ENCODE assay signal across 20 cellular contexts in the genomic region with DNA sequence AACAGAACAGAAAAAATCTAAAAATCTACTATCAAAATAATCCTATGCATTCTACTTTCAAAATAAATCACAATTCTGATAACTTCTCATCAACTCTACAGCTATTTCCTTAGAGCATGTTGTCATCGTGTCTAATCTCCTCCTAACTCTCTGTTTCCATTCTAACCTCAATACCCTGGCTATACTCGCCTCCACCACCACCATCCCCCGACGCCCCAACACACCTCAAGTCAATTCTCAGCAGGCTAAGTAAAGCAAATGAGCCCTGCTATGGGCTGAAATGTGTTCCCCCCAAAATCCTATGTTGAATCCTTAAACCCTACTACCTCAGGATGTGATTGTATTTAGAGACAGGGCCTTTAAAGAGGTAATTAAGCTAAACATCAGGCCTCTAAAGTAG. TPM values are rescaled to one million over a fixed set of nuclear protein-coding genes. Genes with fewer than 3 reads are reported as not detected.
DNase-seq lines count a peak whose midpoint lies in the region; ATAC-seq and TF ChIP-seq lines count a peak whose summit lies in the region.
"Had no signal": no experiment of that assay in that cellular context is flagged by ENCODE, and none has a peak within 500 bp of the region (broad histone marks: within the 10 kb centered on the region; RNA-seq: fewer than 3 reads in every experiment).

No MANE protein-coding gene starts in this region.

- no peaks in the 10 kb centered on the region for H3K27me3 Mint-ChIP-seq in WTC11 (ENCODE audit: low read depth)
- H3K27me3 Mint-ChIP-seq: naive B cell had no signal

- peak overlapping the region; percentile 48 for H3K27ac Mint-ChIP-seq in WTC11

- H3K4me3 Mint-ChIP-seq in WTC11 = no peak overlapping the region

- no peaks in the 10 kb centered on the region for H3K9me3 ChIP-seq in SK-N-SH
- H3K9me3 ChIP-seq: gastrocnemius medialis, thoracic aorta had no signal

- no peak for ATAC-seq in SK-N-SH treated with all-trans-retinoic acid at 6 μM for 48 hours
- ATAC-seq in WTC11 = peak; percentile 74
- no peak for ATAC-seq in left lobe of liver
- ATAC-seq: gastrocnemius medialis, PC-3 had no signal

- no peak overlapping the region for H3K27ac ChIP-seq in SK-N-SH (ENCODE audit: low read depth in 2 of 2, low read length in 1 of 2)
- no peak overlapping the region for H3K27ac ChIP-seq in mesendoderm (ENCODE audit: low read depth, low read length)
- H3K27ac ChIP-seq: C4-2B, gastrocnemius medialis, thoracic aorta had no signal

- no peaks in the 10 kb centered on the region for H3K9me2 ChIP-seq in SK-N-SH

- H3K4me3 ChIP-seq in SK-N-SH (ENCODE audit: low read depth in 2 of 2, low read length in 1 of 2) = no peak overlapping the region
- H3K4me3 ChIP-seq in mesendoderm (ENCODE audit: low read length) = no peak overlapping the region
- H3K4me3 ChIP-seq: gastrocnemius medialis, lung, MG63, thoracic aorta had no signal

- peaks cover 4% of the 10 kb centered on the region for H3K79me1 ChIP-seq in mesendoderm (ENCODE audit: low read length)

- H3K4me1 ChIP-seq in SK-N-SH (ENCODE audit: control insufficient read depth in 1 of 2, insufficient read depth in 2 of 2, low read depth in 1 of 2, low read length in 1 of 2) = peaks cover 0 to 34% of the 10 kb centered on the region in 2 experiments; a peak in 2 of 4 replicates
- H3K4me1 ChIP-seq in mesendoderm (ENCODE audit: control insufficient read depth, low read depth, low read length) = peaks cover 5% of the 10 kb centered on the region

- H3K23ac ChIP-seq in mesendoderm (ENCODE audit: low read length) = no peak overlapping the region

- no peak overlapping the region for H2BK5ac ChIP-seq in mesendoderm (ENCODE audit: low read length)

- TF ChIP-seq EP300 in SK-N-SH (IDR thresholded peaks at IDR 0.05; ENCODE audit: borderline replicate concordance in 1 of 2, low read depth in 1 of 2, low read length in 1 of 2) = no peak

- WGBS in SK-N-SH (ENCODE audit: low lambda C conversion rate) = 93% methylated on average over 4 of the region's 4 CpGs
- no CpG with 5 or more reads among the region's 4 CpGs for WGBS in mesendoderm (ENCODE audit: extremely low coverage, insufficient coverage, low lambda C conversion rate)

- no peaks in the 10 kb centered on the region for H3K27me3 ChIP-seq in SK-N-SH (ENCODE audit: insufficient read depth)
- no peaks in the 10 kb centered on the region for H3K27me3 ChIP-seq in mesendoderm (ENCODE audit: insufficient read depth, low read length, poor library complexity)
- H3K27me3 ChIP-seq: gastrocnemius medialis, MG63 had no signal

- H3K9ac ChIP-seq in SK-N-SH = no peak overlapping the region
- no peak overlapping the region for H3K9ac ChIP-seq in mesendoderm (ENCODE audit: low read length)

- DNase-seq in SK-N-SH = peak; percentile 10
- DNase-seq in GM10266 (ENCODE audit: extremely low spot score) = peak; percentile 62
- no peak for DNase-seq in WTC11 (ENCODE audit: low spot score)
- peak; percentile 32 for DNase-seq in mesendoderm
- no peak for DNase-seq in left lobe of liver (ENCODE audit: low spot score)
- DNase-seq in activated CD4-positive, CD25-positive, alpha-beta regulatory T cell treated with anti-CD3 and anti-CD28 coated beads, Interleukin-2, amount 50 U/mL, for 72 hours = no peak
- DNase-seq in stimulated activated naive CD4-positive, alpha-beta T cell (lab: John Stamatoyannopoulos, UW) = no peak
- DNase-seq: amniotic stem cell, DMS53, gastrocnemius medialis, MG63, naive B cell, NCI-H1930, NCI-H524, PC-3, small intestine had no signal

- H3K56ac ChIP-seq in mesendoderm (ENCODE audit: low read length) = peak overlapping the region; percentile 56

- peaks cover 18% of the 10 kb centered on the region for H3K36me3 Mint-ChIP-seq in WTC11

- H3K4me2 ChIP-seq in SK-N-SH (no peak overlapping the region), mesendoderm (ENCODE audit: low read length) (no peak overlapping the region)

- peaks cover 29% of the 10 kb centered on the region for H3K4me1 Mint-ChIP-seq in WTC11

- H4K5ac ChIP-seq in mesendoderm (ENCODE audit: low read length) = peak overlapping the region; percentile 56

- POLR2A ChIA-PET in SK-N-SH (lab: Yijun Ruan, JAX) = no interaction called here
- POLR2A ChIA-PET in WTC11 (lab: Charles Lee) = interaction anchor here (0.5 kb wide), 1 partner anchor 17 kb away, joined by 4 read pairs; no protein-coding TSS in a partner anchor

- peaks cover 9% of the 10 kb centered on the region for H3F3A ChIP-seq in SK-N-SH (replicated peaks; ENCODE audit: insufficient read depth)

- H2AFZ ChIP-seq in SK-N-SH (ENCODE audit: low read depth) = no peak overlapping the region

- H2BK120ac ChIP-seq in mesendoderm (ENCODE audit: low read depth, low read length) = no peak overlapping the region

- CTCF ChIA-PET in SK-N-SH (lab: Yijun Ruan, JAX) (interaction anchor here (1.6 kb wide), 1 partner anchor 16 kb away, joined by 3 read pairs; no protein-coding TSS in a partner anchor), WTC11 (lab: Charles Lee) (interaction anchor here (0.7 kb wide), 1 partner anchor 36 kb away, joined by 3 read pairs; no protein-coding TSS in a partner anchor)

- H3K9me3 Mint-ChIP-seq in WTC11 = peaks cover 10% of the 10 kb centered on the region
- H3K9me3 Mint-ChIP-seq: naive B cell had no signal

- H3K36me3 ChIP-seq in SK-N-SH (replicated peaks in 1 of 2; ENCODE audit: control insufficient read depth in 1 of 2, insufficient read depth in 2 of 2, low read length in 1 of 2) (peaks cover 3 to 19% of the 10 kb centered on the region in 2 experiments), mesendoderm (ENCODE audit: control insufficient read depth, insufficient read depth, low read length) (no peaks in the 10 kb centered on the region)

- no peak for TF ChIP-seq CTCF in SK-N-SH (IDR thresholded peaks at IDR 0.05)
- no peak for TF ChIP-seq CTCF in GM10266 (IDR thresholded peaks at IDR 0.05; ENCODE audit: control insufficient read depth, insufficient read depth, low read depth, missing control alignments)
- TF ChIP-seq CTCF in WTC11 (IDR thresholded peaks at IDR 0.05) = no peak

- no peak overlapping the region for H2AK5ac ChIP-seq in mesendoderm (ENCODE audit: low read length)

- H3K18ac ChIP-seq in mesendoderm (ENCODE audit: low read length) = no peak overlapping the region

- H3K4ac ChIP-seq in mesendoderm (ENCODE audit: low read depth, low read length) = no peak overlapping the region

- H4K20me1 ChIP-seq in SK-N-SH (ENCODE audit: insufficient read depth) = 0 out of 2 replicates have a peak, but pooled peaks cover 17% of the 10 kb centered on the region

- no peak for TF ChIP-seq RAD21 in SK-N-SH (IDR thresholded peaks at IDR 0.05; ENCODE audit: low read length)

- H3K79me2 ChIP-seq in SK-N-SH (ENCODE audit: insufficient read depth) (peaks cover 83% of the 10 kb centered on the region), mesendoderm (ENCODE audit: control insufficient read depth, insufficient read depth, low read length) (peaks cover 7% of the 10 kb centered on the region)

- H2BK15ac ChIP-seq in mesendoderm (replicated peaks; ENCODE audit: low read depth) = no peak overlapping the region

- H4K8ac ChIP-seq in mesendoderm (ENCODE audit: low read depth, low read length) = no peak overlapping the region

TF ChIP-seq in SK-N-SH, 30 proteins besides CTCF, POLR2A, EP300 and RAD21 (continues in another document):
- no peak for TF ChIP-seq USF1 (IDR thresholded peaks at IDR 0.05; ENCODE audit: borderline replicate concordance, low read depth)

TF ChIP-seq in SK-N-SH treated with all-trans-retinoic acid at 6 μM for 48 hours, 23 proteins besides CTCF, POLR2A, EP300 and RAD21 (continues in another document):
- TF ChIP-seq PPARA (CRISPR knock-in tag; IDR thresholded peaks at IDR 0.05; ENCODE audit: borderline replicate concordance) (no peak), RARB (CRISPR knock-in tag; IDR thresholded peaks at IDR 0.05) (no peak)
- TF ChIP-seq, protein P1, sequence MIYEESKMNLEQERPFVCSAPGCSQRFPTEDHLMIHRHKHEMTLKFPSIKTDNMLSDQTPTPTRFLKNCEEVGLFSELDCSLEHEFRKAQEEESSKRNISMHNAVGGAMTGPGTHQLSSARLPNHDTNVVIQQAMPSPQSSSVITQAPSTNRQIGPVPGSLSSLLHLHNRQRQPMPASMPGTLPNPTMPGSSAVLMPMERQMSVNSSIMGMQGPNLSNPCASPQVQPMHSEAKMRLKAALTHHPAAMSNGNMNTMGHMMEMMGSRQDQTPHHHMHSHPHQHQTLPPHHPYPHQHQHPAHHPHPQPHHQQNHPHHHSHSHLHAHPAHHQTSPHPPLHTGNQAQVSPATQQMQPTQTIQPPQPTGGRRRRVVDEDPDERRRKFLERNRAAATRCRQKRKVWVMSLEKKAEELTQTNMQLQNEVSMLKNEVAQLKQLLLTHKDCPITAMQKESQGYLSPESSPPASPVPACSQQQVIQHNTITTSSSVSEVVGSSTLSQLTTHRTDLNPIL (CRISPR knock-in tag; IDR thresholded peaks at IDR 0.05; ENCODE audit: low read depth) = no peak

TF ChIP-seq in WTC11, 78 proteins besides CTCF, POLR2A, EP300 and RAD21 (continues in another document):
- TF ChIP-seq, protein P2, sequence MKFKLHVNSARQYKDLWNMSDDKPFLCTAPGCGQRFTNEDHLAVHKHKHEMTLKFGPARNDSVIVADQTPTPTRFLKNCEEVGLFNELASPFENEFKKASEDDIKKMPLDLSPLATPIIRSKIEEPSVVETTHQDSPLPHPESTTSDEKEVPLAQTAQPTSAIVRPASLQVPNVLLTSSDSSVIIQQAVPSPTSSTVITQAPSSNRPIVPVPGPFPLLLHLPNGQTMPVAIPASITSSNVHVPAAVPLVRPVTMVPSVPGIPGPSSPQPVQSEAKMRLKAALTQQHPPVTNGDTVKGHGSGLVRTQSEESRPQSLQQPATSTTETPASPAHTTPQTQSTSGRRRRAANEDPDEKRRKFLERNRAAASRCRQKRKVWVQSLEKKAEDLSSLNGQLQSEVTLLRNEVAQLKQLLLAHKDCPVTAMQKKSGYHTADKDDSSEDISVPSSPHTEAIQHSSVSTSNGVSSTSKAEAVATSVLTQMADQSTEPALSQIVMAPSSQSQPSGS (CRISPR knock-in tag; IDR thresholded peaks at IDR 0.05; ENCODE audit: borderline replicate concordance, low read depth) = no peak
- TF ChIP-seq NFE2L1 (CRISPR knock-in tag; IDR thresholded peaks at IDR 0.05) (no peak), CREM (CRISPR knock-in tag; IDR thresholded peaks at IDR 0.05) (no peak), GABPB1 (CRISPR knock-in tag; IDR thresholded peaks at IDR 0.05) (no peak), IRF2 (CRISPR knock-in tag; IDR thresholded peaks at IDR 0.05; ENCODE audit: borderline replicate concordance, low read depth) (no peak), ZNF121 (CRISPR knock-in tag; IDR thresholded peaks at IDR 0.05) (no peak), NR2C2 (CRISPR knock-in tag; IDR thresholded peaks at IDR 0.05) (no peak), RORB (CRISPR knock-in tag; IDR thresholded peaks at IDR 0.05) (no peak), GTF2I (CRISPR knock-in tag; conservative IDR thresholded peaks at IDR 0.05) (no peak), CBFB (CRISPR knock-in tag; IDR thresholded peaks at IDR 0.05; ENCODE audit: low read depth) (no peak), TP53 (CRISPR knock-in tag; IDR thresholded peaks at IDR 0.05) (no peak)

RNA-seq across cellular contexts. Expression of gene NRDC, which starts 34.6 kb away (rescaled TPM):
- polyA plus RNA-seq in SK-N-SH (2012; rRNA removed) = 83.9 and 84.8 TPM in 2 replicates
- polyA plus RNA-seq in SK-N-SH (2012; cell fraction: cytosol; rRNA removed) = 62.8 and 66.3 TPM in 2 replicates
- 223 and 292 TPM in 2 replicates for polyA plus RNA-seq in SK-N-SH (2012; cell fraction: nucleus; rRNA removed)
- 172 to 201 TPM (median 179 TPM) in 3 replicates for total RNA-seq in WTC11 (2021)
- 124 TPM for polyA plus RNA-seq in mesendoderm (2013, experiment 1 of 2)
- 122 TPM for polyA plus RNA-seq in mesendoderm (2013, experiment 2 of 2)
- 86.1 TPM for total RNA-seq in left lobe of liver

Comparison
In these comparisons a context has a peak if more than half of its experiments do, and no peak if none do; other contexts are left out.
1. DNase-seq: peak in SK-N-SH (single experiment), GM10266 (single experiment) and mesendoderm (single experiment); none in WTC11 (single experiment), left lobe of liver (single experiment), activated CD4-positive, CD25-positive, alpha-beta regulatory T cell treated with anti-CD3 and anti-CD28 coated beads, Interleukin-2, amount 50 U/mL, for 72 hours (single experiment) and stimulated activated naive CD4-positive, alpha-beta T cell (0 of 6).